Comparison of ENCODE assay signal across 10 cellular contexts in genomic region chr10:42975558-42976352, GRCh38.
DNase-seq lines count a peak whose midpoint lies in the region; ATAC-seq and TF ChIP-seq lines count a peak whose summit lies in the region.
"Had no signal": no experiment of that assay in that cellular context is flagged by ENCODE, and none has a peak within 500 bp of the region (broad histone marks: within the 10 kb centered on the region; RNA-seq: fewer than 3 reads in every experiment).

No MANE protein-coding gene starts in this region.

- no peak overlapping the region for H3K9ac ChIP-seq in DND-41 (ENCODE audit: low read depth, low read length)

- H3K27me3 ChIP-seq in DND-41 (ENCODE audit: insufficient read depth, low read length, poor library complexity): no peaks in the 10 kb centered on the region

- TF ChIP-seq CTCF in DND-41 (IDR thresholded peaks at IDR 0.05; ENCODE audit: borderline replicate concordance, extremely low read depth, low read length, poor library complexity, severe bottlenecking): peak; percentile 16
- TF ChIP-seq CTCF in mucosa of descending colon (IDR thresholded peaks at IDR 0.05): no peak

- H2AFZ ChIP-seq in DND-41 (ENCODE audit: low read depth, low read length): no peak overlapping the region

- H3K79me2 ChIP-seq in DND-41 (ENCODE audit: insufficient read depth, low read length): no peaks in the 10 kb centered on the region

- H3K4me1 ChIP-seq in DND-41 (ENCODE audit: insufficient read depth, low read length): 0 out of 2 replicates have a peak, but pooled peaks cover 3% of the 10 kb centered on the region
- H3K4me1 ChIP-seq in mucosa of descending colon (ENCODE audit: low read depth): no peaks in the 10 kb centered on the region

- intact Hi-C loops in mucosa of descending colon (cut with DNase I, micrococcal nuclease): no loop called here

- H4K20me1 ChIP-seq in DND-41 (ENCODE audit: insufficient read depth, low read length): no peaks in the 10 kb centered on the region

- ATAC-seq in DND-41 (ENCODE audit: insufficient read depth, low read depth): no peak
- ATAC-seq in SK-N-SH treated with all-trans-retinoic acid at 6 μM for 48 hours: 0 out of 3 replicates have a peak, but pooled peaks have one; percentile 25
- ATAC-seq in mucosa of descending colon: no peak
- no peak for ATAC-seq in HG02970 (IDR thresholded peaks at IDR 0.05; ENCODE audit: low FRiP score, unreplicated experiment)
- ATAC-seq: activated CD8-positive, alpha-beta T cell treated with anti-CD3 and anti-CD28 coated beads, Interleukin-2, amount 10 ng/mL, durations not matched to agents 7 days and 5 days had no signal

- no peaks in the 10 kb centered on the region for H3K36me3 ChIP-seq in DND-41 (ENCODE audit: insufficient read depth, low read length)
- H3K36me3 ChIP-seq in mucosa of descending colon (ENCODE audit: low read depth): no peaks in the 10 kb centered on the region

- DNase-seq in DND-41: no peak
- DNase-seq in HuH-7 (ENCODE audit: low spot score): peak; percentile 13
- DNase-seq in mucosa of descending colon: peak in 2 of 3 donors; percentile 8 to 26
- DNase-seq in NCI-H526 treated with DMSO at 0.1 percent for 48 hours (lab: John Stamatoyannopoulos, UW): no peak
- DNase-seq in C1 segment of cervical spinal cord (lab: John Stamatoyannopoulos, UW): no peak
- DNase-seq in NCI-H1436 treated with DMSO at 0.1 percent for 48 hours (lab: John Stamatoyannopoulos, UW): no peak
- DNase-seq: activated CD8-positive, alpha-beta T cell treated with anti-CD3 and anti-CD28 coated beads, Interleukin-2, amount 10 ng/mL, durations not matched to agents 7 days and 5 days; NCI-H2029 treated with DMSO at 0.1 percent for 48 hours had no signal

- H3K27ac ChIP-seq in DND-41 (ENCODE audit: low read length): no peak overlapping the region

- H3K9me3 ChIP-seq in DND-41 (ENCODE audit: insufficient read depth, low read length, severe bottlenecking) (no peaks in the 10 kb centered on the region), mucosa of descending colon (no peaks in the 10 kb centered on the region)

- H3K4me3 ChIP-seq in DND-41 (ENCODE audit: low read depth in 1 of 2, low read length in 2 of 2): no peak overlapping the region
- H3K4me3 ChIP-seq in mucosa of descending colon: no peak overlapping the region

- no peak overlapping the region for H3K4me2 ChIP-seq in DND-41 (ENCODE audit: insufficient read depth, low read length)

TF ChIP-seq in SK-N-SH treated with all-trans-retinoic acid at 6 μM for 48 hours, 23 proteins besides CTCF, POLR2A, EP300 and RAD21:
- TF ChIP-seq TSHZ2 (CRISPR knock-in tag; IDR thresholded peaks at IDR 0.05) (0 out of 2 replicates have a peak, but pooled peaks have one; percentile 15), RARB (CRISPR knock-in tag; IDR thresholded peaks at IDR 0.05) (no peak), CSDC2 (CRISPR knock-in tag; IDR thresholded peaks at IDR 0.05) (no peak)

Comparison
In these comparisons a context has a peak if more than half of its experiments do, and no peak if none do; other contexts are left out.
1. DNase-seq: peak in HuH-7 (single experiment) and mucosa of descending colon (2 of 3); none in DND-41 (single experiment), NCI-H526 treated with DMSO at 0.1 percent for 48 hours (single experiment), C1 segment of cervical spinal cord (0 of 14) and NCI-H1436 treated with DMSO at 0.1 percent for 48 hours (single experiment).